Comparison of ENCODE assay signal across 28 cellular contexts in the genomic region with DNA sequence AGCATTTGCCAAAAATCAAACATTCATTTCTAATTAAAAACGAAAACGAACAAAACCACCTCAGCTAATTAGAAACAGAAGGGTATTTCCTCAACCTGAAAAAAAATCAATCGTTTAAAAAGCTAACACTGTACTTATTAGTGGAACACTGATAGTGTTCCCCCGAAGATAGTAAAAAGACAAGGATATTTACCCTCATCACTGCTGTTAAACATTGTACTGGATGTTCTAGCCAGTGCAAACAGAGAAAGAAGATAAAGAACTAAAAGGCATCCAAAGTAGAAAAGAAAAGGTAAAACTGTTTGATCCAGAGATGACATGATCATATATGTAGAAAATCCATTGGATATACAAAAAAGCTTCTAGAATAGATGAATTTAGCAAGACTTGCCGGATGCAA.
"Had no signal": no experiment of that assay in that cellular context is flagged by ENCODE, and none has a peak within 500 bp of the region (broad histone marks: within the 10 kb centered on the region; RNA-seq: fewer than 3 reads in every experiment).

No MANE protein-coding gene starts in this region.

- H3K4me2 ChIP-seq: KMS-11 had no signal

- H3K4me3 Mint-ChIP-seq: activated CD4-positive, alpha-beta memory T cell treated with anti-CD3 and anti-CD28 coated beads for 36 hours; activated CD4-positive, alpha-beta T cell treated with anti-CD3 and anti-CD28 coated beads, Interleukin-2, amount 10 ng/mL, durations not matched to agents 7 days and 5 days; activated naive CD4-positive, alpha-beta T cell treated with anti-CD3 and anti-CD28 coated beads, Interleukin-2, amount 50 U/mL, for 24 hours; activated naive CD8-positive, alpha-beta T cell treated with anti-CD3 and anti-CD28 coated beads, Interleukin-2, amount 50 U/mL, for 24 hours; T-helper 1 cell treated with Interleukin-12 subunit alpha and Interleukin-12 subunit beta and Interleukin-4 antibody, amounts not matched to agents 30 μg/mL and 1 μg/mL, for 36 hours had no signal

- H3K27ac ChIP-seq: ascending aorta, body of pancreas, KMS-11, SK-N-MC had no signal

- H3K4me3 ChIP-seq: ascending aorta, body of pancreas, MG63, SK-N-MC had no signal

- H3K4me1 Mint-ChIP-seq: activated CD4-positive, alpha-beta T cell treated with anti-CD3 and anti-CD28 coated beads, Interleukin-2, amount 10 ng/mL, durations not matched to agents 7 days and 5 days; activated naive CD4-positive, alpha-beta T cell treated with anti-CD3 and anti-CD28 coated beads, Interleukin-2, amount 50 U/mL, for 24 hours; activated naive CD8-positive, alpha-beta T cell treated with anti-CD3 and anti-CD28 coated beads, Interleukin-2, amount 50 U/mL, for 24 hours had no signal

- H3K27me3 Mint-ChIP-seq: activated CD4-positive, alpha-beta memory T cell treated with anti-CD3 and anti-CD28 coated beads for 36 hours; activated CD4-positive, alpha-beta T cell treated with anti-CD3 and anti-CD28 coated beads, Interleukin-2, amount 10 ng/mL, durations not matched to agents 7 days and 5 days; activated naive CD4-positive, alpha-beta T cell treated with anti-CD3 and anti-CD28 coated beads, Interleukin-2, amount 50 U/mL, for 24 hours; activated naive CD8-positive, alpha-beta T cell treated with anti-CD3 and anti-CD28 coated beads, Interleukin-2, amount 50 U/mL, for 24 hours had no signal

- DNase-seq: activated CD4-positive, alpha-beta memory T cell treated with anti-CD3 and anti-CD28 coated beads for 36 hours; activated CD4-positive, alpha-beta T cell treated with anti-CD3 and anti-CD28 coated beads, Interleukin-2, amount 10 ng/mL, durations not matched to agents 7 days and 5 days; activated CD4-positive, CD25-positive, alpha-beta regulatory T cell; activated CD8-positive, alpha-beta memory T cell treated with anti-CD3 and anti-CD28 coated beads, Interleukin-2, amount 50 U/mL, for 4 hours; activated naive CD4-positive, alpha-beta T cell; activated naive CD8-positive, alpha-beta T cell treated with anti-CD3 and anti-CD28 coated beads, Interleukin-2, amount 50 U/mL, for 24 hours; activated T-cell treated with anti-CD3 and anti-CD28 coated beads, Interleukin-2, amount 50 U/mL, for 1 hour; amniotic stem cell; body of pancreas; central memory CD4-positive, alpha-beta T cell; MG63; MV-4-11; NCI-H1092 treated with DMSO at 0.1 percent for 48 hours; NCI-H1417 treated with DMSO at 0.1 percent for 48 hours; NCI-H187; NCI-H2081; NCI-H510A treated with DMSO at 0.1 percent for 48 hours; NCI-H69; NK-92 treated with Interleukin-12 subunit alpha and Interleukin-12 subunit beta, amount 100 ng/mL, for 24 hours; OCI-M1; RPMI8226 had no signal

- H3K36me3 ChIP-seq: ascending aorta, MG63 had no signal

- H3K27ac Mint-ChIP-seq: activated CD4-positive, alpha-beta memory T cell treated with anti-CD3 and anti-CD28 coated beads for 36 hours; activated CD4-positive, alpha-beta T cell treated with anti-CD3 and anti-CD28 coated beads, Interleukin-2, amount 10 ng/mL, durations not matched to agents 7 days and 5 days; activated naive CD4-positive, alpha-beta T cell treated with anti-CD3 and anti-CD28 coated beads, Interleukin-2, amount 50 U/mL, for 24 hours; activated naive CD8-positive, alpha-beta T cell treated with anti-CD3 and anti-CD28 coated beads, Interleukin-2, amount 50 U/mL, for 24 hours; T-helper 1 cell treated with Interleukin-12 subunit alpha and Interleukin-12 subunit beta and Interleukin-4 antibody, amounts not matched to agents 30 μg/mL and 1 μg/mL, for 36 hours had no signal

- H3K9ac ChIP-seq: KMS-11 had no signal

- H3K4me1 ChIP-seq: ascending aorta, body of pancreas had no signal

- H3K36me3 Mint-ChIP-seq: activated CD4-positive, alpha-beta memory T cell treated with anti-CD3 and anti-CD28 coated beads for 36 hours; activated naive CD4-positive, alpha-beta T cell treated with anti-CD3 and anti-CD28 coated beads, Interleukin-2, amount 50 U/mL, for 24 hours had no signal

- H3K9me3 ChIP-seq: ascending aorta, body of pancreas, MG63 had no signal

- ATAC-seq: activated naive CD8-positive, alpha-beta T cell treated with anti-CD3 and anti-CD28 coated beads, Interleukin-2, amount 50 U/mL, for 24 hours; body of pancreas; Panc1; Right ventricle myocardium inferior had no signal

- H3K27me3 ChIP-seq: ascending aorta, body of pancreas, MG63 had no signal
